Comparison of ENCODE assay signal across 18 cellular contexts in the genomic region with DNA sequence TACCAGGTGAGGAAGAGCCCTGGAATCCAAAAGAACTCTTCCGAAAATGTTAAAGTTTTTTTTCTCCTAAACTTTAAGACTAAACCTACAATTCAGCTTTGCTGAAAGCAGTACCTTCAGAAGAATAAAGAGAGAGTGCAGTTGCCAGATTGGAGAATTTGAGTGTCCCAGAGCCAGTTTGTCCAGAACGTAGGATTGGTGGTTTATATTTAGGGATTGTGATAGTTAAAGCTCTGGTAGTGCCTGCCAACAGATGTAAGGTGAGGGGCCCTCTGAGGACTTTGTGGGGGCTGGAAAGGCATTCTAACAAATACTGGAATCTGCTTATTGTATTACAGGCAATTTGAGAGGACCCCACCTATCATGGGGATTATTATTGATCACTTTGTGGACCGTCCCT. TPM values are rescaled to one million over a fixed set of nuclear protein-coding genes. Genes with fewer than 3 reads are reported as not detected.
DNase-seq lines count a peak whose midpoint lies in the region; ATAC-seq, FAIRE-seq and TF ChIP-seq lines count a peak whose summit lies in the region.
"Had no signal": no experiment of that assay in that cellular context is flagged by ENCODE, and none has a peak within 500 bp of the region (broad histone marks: within the 10 kb centered on the region; RNA-seq: fewer than 3 reads in every experiment).

No MANE protein-coding gene starts in this region.

- no peak overlapping the region for H3K4ac ChIP-seq in H1 (replicated peaks; ENCODE audit: insufficient read length, low read depth, low read length)

- H3K9me3 ChIP-seq in H1 (ENCODE audit: insufficient read depth in 2 of 2, low read depth in 1 of 2, low read length in 1 of 2) (no peaks in the 10 kb centered on the region), vagina (no peaks in the 10 kb centered on the region), esophagus squamous epithelium (no peaks in the 10 kb centered on the region)

- no peak for TF ChIP-seq RAD21 in H1 (IDR thresholded peaks at IDR 0.05 in 1 of 2, conservative IDR thresholded peaks at IDR 0.05 in 1 of 2; ENCODE audit: low read depth in 2 of 2, low read length in 2 of 2)

- H4K91ac ChIP-seq in H1 (replicated peaks; ENCODE audit: insufficient read length, low read length): no peak overlapping the region

- 94% methylated on average over 3 of the region's 3 CpGs; no CpG with 5 or more reads in 1 of the 2 experiments for WGBS in H1 (ENCODE audit: extremely low coverage in 1 of 2, insufficient coverage in 1 of 2, insufficient read length in 1 of 2, insufficient replicate concordance in 2 of 2, low coverage in 1 of 2, low lambda C conversion rate in 2 of 2, missing lambda C conversion rate in 1 of 2), 2 experiments
- WGBS in esophagus squamous epithelium, 2 donors: 83 to 91% methylated on average over 3 of the region's 3 CpGs

- H4K20me1 ChIP-seq in H1 (replicated peaks in 1 of 2; ENCODE audit: control insufficient read depth in 1 of 2, insufficient read depth in 2 of 2, low read length in 2 of 2): peaks cover 0 to 1% of the 10 kb centered on the region in 2 experiments

- no peak for TF ChIP-seq EP300 in H1 (IDR thresholded peaks at IDR 0.05; ENCODE audit: borderline replicate concordance in 1 of 2, low read depth in 2 of 2, low read length in 2 of 2)

- H3K27me3 ChIP-seq in H1 (replicated peaks in 1 of 4; ENCODE audit: control insufficient read depth in 3 of 4, extremely low read depth in 1 of 4, insufficient read depth in 3 of 4, low read length in 3 of 4) (no peaks in the 10 kb centered on the region), vagina (no peaks in the 10 kb centered on the region), esophagus squamous epithelium (no peaks in the 10 kb centered on the region)

- H3K23ac ChIP-seq in H1 (ENCODE audit: insufficient read length): no peak overlapping the region

- no peaks in the 10 kb centered on the region for H3K4me1 Mint-ChIP-seq in activated naive CD4-positive, alpha-beta T cell treated with anti-CD3 and anti-CD28 coated beads, Interleukin-2, amount 50 U/mL, for 24 hours
- H3K4me1 Mint-ChIP-seq in nephron progenitor cell: no peaks in the 10 kb centered on the region
- H3K4me1 Mint-ChIP-seq: IgD-negative memory B cell had no signal

- no peak overlapping the region for H3K56ac ChIP-seq in H1 (replicated peaks; ENCODE audit: insufficient read length, low read depth, low read length)

- no peak overlapping the region for H2AK5ac ChIP-seq in H1 (ENCODE audit: low read depth, low read length)

- POLR2A ChIA-PET in H1 (lab: Charles Lee; ENCODE audit: partially characterized antibody): interaction anchor here (0.7 to 1.4 kb wide), 2 partner anchors 9 to 495 kb away, joined by 3 read pairs; no protein-coding TSS in a partner anchor

- H2BK20ac ChIP-seq in H1 (ENCODE audit: low read length): no peak overlapping the region

- H2AFZ ChIP-seq in H1 (ENCODE audit: low read length): no peak overlapping the region

- H3K14ac ChIP-seq in H1 (ENCODE audit: insufficient read length): no peak overlapping the region

- H3K18ac ChIP-seq in H1 (ENCODE audit: extremely low read depth, low read length): no peak overlapping the region

- H4K8ac ChIP-seq in H1 (ENCODE audit: extremely low read depth, insufficient read depth, low read length): no peak overlapping the region

- H2BK120ac ChIP-seq in H1 (replicated peaks; ENCODE audit: low read depth, low read length): no peak overlapping the region

- no peaks in the 10 kb centered on the region for H3K79me1 ChIP-seq in H1 (ENCODE audit: low read depth, low read length)

- TF ChIP-seq POLR2A in H1 (IDR thresholded peaks at IDR 0.05; ENCODE audit: control extremely low read depth in 1 of 2, low read depth in 2 of 2, low read length in 2 of 2): no peak
- TF ChIP-seq POLR2A in vagina (IDR thresholded peaks at IDR 0.05): no peak
- TF ChIP-seq POLR2A in esophagus squamous epithelium (IDR thresholded peaks at IDR 0.05): no peak

- peaks cover 10 to 58% (median 33%) of the 10 kb centered on the region in 4 experiments for H3K36me3 ChIP-seq in H1 (ENCODE audit: control insufficient read depth in 2 of 4, insufficient read depth in 4 of 4, low read length in 3 of 4)
- peaks cover 0 to 84% of the 10 kb centered on the region in 2 donors for H3K36me3 ChIP-seq in vagina
- peaks cover 5 to 100% (median 28%) of the 10 kb centered on the region in 3 donors for H3K36me3 ChIP-seq in esophagus squamous epithelium

- no peak overlapping the region for H2BK15ac ChIP-seq in H1 (ENCODE audit: low read length)

- peaks cover 6% of the 10 kb centered on the region for H3K36me3 Mint-ChIP-seq in activated naive CD4-positive, alpha-beta T cell treated with anti-CD3 and anti-CD28 coated beads, Interleukin-2, amount 50 U/mL, for 24 hours
- H3K36me3 Mint-ChIP-seq in nephron progenitor cell (ENCODE audit: low read depth): peaks cover 63% of the 10 kb centered on the region

- H3K4me3 Mint-ChIP-seq in activated naive CD4-positive, alpha-beta T cell treated with anti-CD3 and anti-CD28 coated beads, Interleukin-2, amount 50 U/mL, for 24 hours: no peak overlapping the region
- no peak overlapping the region for H3K4me3 Mint-ChIP-seq in nephron progenitor cell
- H3K4me3 Mint-ChIP-seq: CD14-positive monocyte, IgD-negative memory B cell had no signal

- no peak for FAIRE-seq in H1 (lab: Jason Lieb, UNC)

- peak overlapping the region; percentile 26; the same call in 1 of the 2 replicates for H2BK5ac ChIP-seq in H1 (ENCODE audit: low read depth, low read length)

- no peak overlapping the region for H2BK12ac ChIP-seq in H1 (ENCODE audit: low read depth, low read length)

- no peak overlapping the region for H3K4me3 ChIP-seq in H1 (ENCODE audit: extremely low read depth in 1 of 4, insufficient read depth in 2 of 4, low read depth in 3 of 4, low read length in 4 of 4)
- no peak overlapping the region for H3K4me3 ChIP-seq in vagina
- no peak overlapping the region for H3K4me3 ChIP-seq in esophagus squamous epithelium

- DNase-seq in activated naive CD4-positive, alpha-beta T cell treated with Interleukin-2 at 50 U/mL for 16 hours: no peak
- no peak for DNase-seq in H1 (ENCODE audit: low read depth in 1 of 2, low spot score in 2 of 2)
- no peak for DNase-seq in nephron progenitor cell
- no peak for DNase-seq in vagina (ENCODE audit: extremely low spot score in 2 of 2)
- DNase-seq in SIG-M5 treated with dmso at 0.1 percent for 504 hours (lab: John Stamatoyannopoulos, UW; ENCODE audit: unreplicated experiment): no peak
- DNase-seq in esophagus squamous epithelium (lab: John Stamatoyannopoulos, UW): no peak
- DNase-seq: COR-L47, DMS153, EL, HCEC 1CT, NCI-H1417 treated with DMSO at 0.1 percent for 48 hours, NCI-H2029 treated with DMSO at 0.1 percent for 48 hours, NCI-H510A treated with DMSO at 0.1 percent for 48 hours had no signal

- no peaks in the 10 kb centered on the region for H3K9me3 Mint-ChIP-seq in activated naive CD4-positive, alpha-beta T cell treated with anti-CD3 and anti-CD28 coated beads, Interleukin-2, amount 50 U/mL, for 24 hours
- H3K9me3 Mint-ChIP-seq in nephron progenitor cell: no peaks in the 10 kb centered on the region
- H3K9me3 Mint-ChIP-seq: CD14-positive monocyte, IgD-negative memory B cell had no signal

- H3K79me2 ChIP-seq in H1 (ENCODE audit: control insufficient read depth in 1 of 2, insufficient read depth in 2 of 2, low read length in 2 of 2): no peaks in the 10 kb centered on the region

- no peaks in the 10 kb centered on the region for H3K27me3 Mint-ChIP-seq in activated naive CD4-positive, alpha-beta T cell treated with anti-CD3 and anti-CD28 coated beads, Interleukin-2, amount 50 U/mL, for 24 hours
- no peaks in the 10 kb centered on the region for H3K27me3 Mint-ChIP-seq in nephron progenitor cell (ENCODE audit: low read depth, poor library complexity)
- H3K27me3 Mint-ChIP-seq: IgD-negative memory B cell had no signal

- intact Hi-C loops in vagina (cut with DNase I) (no loop called here), esophagus squamous epithelium (cut with DNase I) (no loop called here)

- H3K4me1 ChIP-seq in H1 (replicated peaks in 1 of 4; ENCODE audit: control insufficient read depth in 3 of 4, insufficient read depth in 4 of 4, low read length in 3 of 4) (no peaks in the 10 kb centered on the region), vagina (no peaks in the 10 kb centered on the region), esophagus squamous epithelium (no peaks in the 10 kb centered on the region)

- CTCF ChIA-PET in H1 (lab: Charles Lee; ENCODE audit: partially characterized antibody): interaction anchor here (0.7 to 4.7 kb wide), 3 partner anchors 13 to 297 kb away, joined by 3 to 24 read pairs (median 3); no protein-coding TSS in a partner anchor

- ATAC-seq in GM18511 (IDR thresholded peaks at IDR 0.05; ENCODE audit: unreplicated experiment): no peak
- ATAC-seq: Panc1 had no signal

- H3K27ac ChIP-seq in H1 (ENCODE audit: low read depth, low read length) (no peak overlapping the region), vagina (peak overlapping the region; percentile 66), esophagus squamous epithelium (peak overlapping the region in 1 of 4 donors; percentile 2)

- no peak overlapping the region for H3K9ac ChIP-seq in H1 (replicated peaks in 1 of 4; ENCODE audit: extremely low read depth in 1 of 4, low read depth in 3 of 4, low read length in 3 of 4)

- peak overlapping the region; percentile 4 for H3K27ac Mint-ChIP-seq in activated naive CD4-positive, alpha-beta T cell treated with anti-CD3 and anti-CD28 coated beads, Interleukin-2, amount 50 U/mL, for 24 hours
- peak overlapping the region; percentile 26 for H3K27ac Mint-ChIP-seq in nephron progenitor cell

- H4K5ac ChIP-seq in H1 (ENCODE audit: insufficient read length, low read depth, low read length): no peak overlapping the region

- no peaks in the 10 kb centered on the region for H3K23me2 ChIP-seq in H1 (ENCODE audit: low read depth, low read length)

- TF ChIP-seq CTCF in H1 (IDR thresholded peaks at IDR 0.05; ENCODE audit: control extremely low read depth in 1 of 3, insufficient read depth in 1 of 3, low read depth in 1 of 3, low read length in 3 of 3) (no peak), nephron progenitor cell (IDR thresholded peaks at IDR 0.05) (no peak), vagina (IDR thresholded peaks at IDR 0.05) (no peak), esophagus squamous epithelium (IDR thresholded peaks at IDR 0.05) (no peak)

- H3K4me2 ChIP-seq in H1 (ENCODE audit: insufficient read depth in 1 of 2, low read depth in 2 of 2, low read length in 2 of 2): no peak overlapping the region

RNA-seq across cellular contexts. Expression of a gene that starts 39.8 kb away (rescaled TPM):
- 77.4 and 82.2 TPM in 2 replicates for total RNA-seq in H1 (2021; fragmentation: NEBNext Ultra II Directional; extraction: Animal tissue kit (Norgen Biotek cat#: 25700))
- polyA plus RNA-seq in H1 (2011; rRNA removed): 65.0 and 99.4 TPM in 2 replicates
- polyA plus RNA-seq in H1 (2011; cell fraction: cytosol; rRNA removed): 70.3 TPM
- 116 TPM for polyA plus RNA-seq in H1 (2011; cell fraction: nucleus; rRNA removed)
- 40.6 to 52.0 TPM (median 47.2 TPM) in 4 replicates for polyA plus RNA-seq in H1 (2012, experiment 1 of 2)
- 48.0 TPM for polyA plus RNA-seq in H1 (2012, experiment 2 of 2)
- polyA plus RNA-seq in H1 (2013, experiment 1 of 2): 46.4 TPM
- 46.3 TPM for polyA plus RNA-seq in H1 (2013, experiment 2 of 2)
- 146 and 155 TPM in 2 replicates for polyA minus RNA-seq in H1 (2011; rRNA and poly(A)+ RNA removed)
- polyA minus RNA-seq in H1 (2011; cell fraction: cytosol; rRNA and poly(A)+ RNA removed): 48.5 TPM
- 72.1 TPM for polyA minus RNA-seq in H1 (2011; cell fraction: nucleus; rRNA and poly(A)+ RNA removed)
- total RNA-seq in vagina (39.0 TPM), esophagus squamous epithelium (10 to 100 TPM; 40.9 to 79.4 (median 66.4) TPM)

RNA-seq across cellular contexts. Expression of a gene that starts 40.2 kb away (rescaled TPM):
- 4.3 and 5.1 TPM in 2 replicates for total RNA-seq in H1 (2021; fragmentation: NEBNext Ultra II Directional; extraction: Animal tissue kit (Norgen Biotek cat#: 25700))
- 2.7 and 3.8 TPM in 2 replicates for polyA plus RNA-seq in H1 (2011; rRNA removed)
- 3.5 TPM for polyA plus RNA-seq in H1 (2011; cell fraction: cytosol; rRNA removed)
- 2.0 TPM for polyA plus RNA-seq in H1 (2011; cell fraction: nucleus; rRNA removed)
- 3.8 to 5.3 TPM (median 5.2 TPM) in 4 replicates for polyA plus RNA-seq in H1 (2012, experiment 1 of 2)
- polyA plus RNA-seq in H1 (2012, experiment 2 of 2): 1.7 TPM
- 2.8 TPM for polyA plus RNA-seq in H1 (2013, experiment 1 of 2)
- polyA plus RNA-seq in H1 (2013, experiment 2 of 2): 2.4 TPM
- 7.4 and 8.5 TPM in 2 replicates for polyA minus RNA-seq in H1 (2011; rRNA and poly(A)+ RNA removed)
- polyA minus RNA-seq in H1 (2011; cell fraction: cytosol; rRNA and poly(A)+ RNA removed): 2.0 TPM
- polyA minus RNA-seq in H1 (2011; cell fraction: nucleus; rRNA and poly(A)+ RNA removed): 7.6 TPM
- total RNA-seq in vagina (1.5 TPM), esophagus squamous epithelium (1 to 10 TPM; 1.3 to 4.2 (median 2.2) TPM)

RNA-seq across cellular contexts. Expression of a gene that starts 43.2 kb away (rescaled TPM):
- 58.8 and 63.3 TPM in 2 replicates for total RNA-seq in H1 (2021; fragmentation: NEBNext Ultra II Directional; extraction: Animal tissue kit (Norgen Biotek cat#: 25700))
- polyA plus RNA-seq in H1 (2011; rRNA removed): 28.6 and 42.8 TPM in 2 replicates
- 16.2 TPM for polyA plus RNA-seq in H1 (2011; cell fraction: cytosol; rRNA removed)
- 26.4 TPM for polyA plus RNA-seq in H1 (2011; cell fraction: nucleus; rRNA removed)
- 38.9 to 44.5 TPM (median 42.1 TPM) in 4 replicates for polyA plus RNA-seq in H1 (2012, experiment 1 of 2)
- polyA plus RNA-seq in H1 (2012, experiment 2 of 2): 55.2 TPM
- polyA plus RNA-seq in H1 (2013, experiment 1 of 2): 33.1 TPM
- 31.8 TPM for polyA plus RNA-seq in H1 (2013, experiment 2 of 2)
- 61.4 and 84.5 TPM in 2 replicates for polyA minus RNA-seq in H1 (2011; rRNA and poly(A)+ RNA removed)
- polyA minus RNA-seq in H1 (2011; cell fraction: cytosol; rRNA and poly(A)+ RNA removed): 34.3 TPM
- 22.8 TPM for polyA minus RNA-seq in H1 (2011; cell fraction: nucleus; rRNA and poly(A)+ RNA removed)
- total RNA-seq in vagina: 80.3 TPM
- 10 to 100 TPM; 39.2 to 53.6 (median 45.8) TPM for total RNA-seq in esophagus squamous epithelium

RNA-seq across cellular contexts. Expression of a gene that starts 43.6 kb away (rescaled TPM):
- 10.7 and 11.0 TPM in 2 replicates for total RNA-seq in H1 (2021; fragmentation: NEBNext Ultra II Directional; extraction: Animal tissue kit (Norgen Biotek cat#: 25700))
- 11.0 and 16.9 TPM in 2 replicates for polyA plus RNA-seq in H1 (2011; rRNA removed)
- polyA plus RNA-seq in H1 (2011; cell fraction: cytosol; rRNA removed): 10.9 TPM
- polyA plus RNA-seq in H1 (2011; cell fraction: nucleus; rRNA removed): 15.5 TPM
- polyA plus RNA-seq in H1 (2012, experiment 1 of 2): 6.9 to 10.3 TPM (median 9.8 TPM) in 4 replicates
- polyA plus RNA-seq in H1 (2012, experiment 2 of 2): 10.6 TPM
- polyA plus RNA-seq in H1 (2013, experiment 1 of 2): 6.4 TPM
- 5.3 TPM for polyA plus RNA-seq in H1 (2013, experiment 2 of 2)
- polyA minus RNA-seq in H1 (2011; rRNA and poly(A)+ RNA removed): 6.8 and 9.3 TPM in 2 replicates
- 12.5 TPM for polyA minus RNA-seq in H1 (2011; cell fraction: cytosol; rRNA and poly(A)+ RNA removed)
- 14.9 TPM for polyA minus RNA-seq in H1 (2011; cell fraction: nucleus; rRNA and poly(A)+ RNA removed)
- total RNA-seq in vagina (12.5 TPM), esophagus squamous epithelium (10 to 100 TPM in 3 of 4 donors, 1 to 10 TPM in 1; 5.2 to 15.1 (median 13.5) TPM)
